20 cellular contexts compared by ENCODE assay signal in genomic region chr5:95866431-95867063, GRCh38. TPM values are rescaled to one million over a fixed set of nuclear protein-coding genes. Genes with fewer than 3 reads are reported as not detected.
DNase-seq lines count a peak whose midpoint lies in the region; ATAC-seq, FAIRE-seq and TF ChIP-seq lines count a peak whose summit lies in the region.
"Had no signal": no experiment of that assay in that cellular context is flagged by ENCODE, and none has a peak within 500 bp of the region (broad histone marks: within the 10 kb centered on the region; RNA-seq: fewer than 3 reads in every experiment).

No MANE protein-coding gene starts in this region.

- ATAC-seq in A549 (no peak), HG03139 (IDR thresholded peaks at IDR 0.05; ENCODE audit: unreplicated experiment) (no peak)
- ATAC-seq: heart right ventricle had no signal

- CTCF ChIA-PET in A549 (lab: Yijun Ruan, JAX) (interaction anchor here (0.7 to 1.0 kb wide), 2 partner anchors 9 to 748 kb away, joined by 3 read pairs; no protein-coding TSS in a partner anchor), Calu3 (lab: Charles Lee) (no interaction called here)

- 71% methylated on average over 1 of the region's 1 CpG for WGBS in A549 (ENCODE audit: missing lambda C conversion rate)
- WGBS in hepatocyte (ENCODE audit: low lambda C conversion rate, missing lambda C conversion rate): 96% methylated on average over 1 of the region's 1 CpG
- WGBS in transverse colon (ENCODE audit: low coverage in 1 of 2), 2 donors: 52% methylated on average over 1 of the region's 1 CpG; no CpG with 5 or more reads in 1 of the 2 donors

- H3K27me3 Mint-ChIP-seq in Calu3 (ENCODE audit: unreplicated experiment): no peaks in the 10 kb centered on the region

- no peak overlapping the region for H3K4me3 Mint-ChIP-seq in Calu3 (ENCODE audit: low read depth, unreplicated experiment)

- POLR2A ChIA-PET in A549 (lab: Yijun Ruan, JAX): no interaction called here

- TF ChIP-seq POLR2A in A549 (IDR thresholded peaks at IDR 0.05; ENCODE audit: low read length) (no peak), transverse colon (IDR thresholded peaks at IDR 0.05) (no peak)

- H3K9me2 ChIP-seq in hepatocyte (replicated peaks; ENCODE audit: insufficient read depth): no peaks in the 10 kb centered on the region

- H3K36me3 Mint-ChIP-seq in Calu3 (ENCODE audit: insufficient read depth, unreplicated experiment): peaks cover 13% of the 10 kb centered on the region

- DNase-seq in A549 (ENCODE audit: low read depth in 1 of 2, low spot score in 1 of 2) (no peak), Calu3 (no peak), ascending aorta (ENCODE audit: low spot score in 2 of 2) (no peak), hepatocyte (ENCODE audit: low spot score) (no peak), 8988T (no peak), cerebellum (ENCODE audit: low spot score) (no peak), transverse colon (no peak)
- DNase-seq: activated naive CD4-positive, alpha-beta T cell; central memory CD4-positive, alpha-beta T cell; DND-41; heart right ventricle; Kasumi-1; NCI-H1694; NCI-H446 treated with DMSO at 0.1 percent for 48 hours; occipital lobe; sigmoid colon; stimulated activated CD4-positive, alpha-beta T cell treated with anti-CD3 and anti-CD28 coated beads, Interleukin-4, amount 100 ng/mL, for 4 hours had no signal

- no peak overlapping the region for H3K4me2 ChIP-seq in A549
- H3K4me2 ChIP-seq in hepatocyte: no peak overlapping the region
- H3K4me2 ChIP-seq: BLaER1 had no signal

- H3K4me1 Mint-ChIP-seq in Calu3 (ENCODE audit: low read depth, unreplicated experiment): peaks cover 56% of the 10 kb centered on the region

- in situ Hi-C loops in transverse colon (cut with MboI; ENCODE audit: low pct_ligation_motif_present in 1 of 4, low pct_unique_long_range_greater_than_20kb in 1 of 4, low sequenced_read_pairs in 3 of 4): loop anchor here (10.0 to 25.0 kb wide), 5 partner anchors 96 to 738 kb away; partner anchors contain the start of gene ELL2 (in 2 of the 4)

- no peaks in the 10 kb centered on the region for H4K20me1 ChIP-seq in hepatocyte (ENCODE audit: insufficient read depth, poor library complexity, severe bottlenecking)
- H4K20me1 ChIP-seq: BLaER1 had no signal

- peak overlapping the region; percentile 56 for H3K27ac Mint-ChIP-seq in Calu3 (ENCODE audit: unreplicated experiment)

- BruUV-seq in Calu3 (replicated peaks; lab: Mats Ljungman, UMichigan): no TSS peak

- no peak for FAIRE-seq in A549 (lab: Jason Lieb, UNC)

- no peak overlapping the region for H3K4me3 ChIP-seq in A549
- no peak overlapping the region for H3K4me3 ChIP-seq in ascending aorta
- H3K4me3 ChIP-seq in hepatocyte: no peak overlapping the region
- H3K4me3 ChIP-seq in transverse colon: no peak overlapping the region
- H3K4me3 ChIP-seq: BLaER1, heart right ventricle, sigmoid colon, SJSA1 had no signal

- H3K9me3 ChIP-seq in A549: no peaks in the 10 kb centered on the region
- no peaks in the 10 kb centered on the region for H3K9me3 ChIP-seq in ascending aorta
- H3K9me3 ChIP-seq in hepatocyte (ENCODE audit: low read depth): no peaks in the 10 kb centered on the region
- H3K9me3 ChIP-seq in transverse colon: no peaks in the 10 kb centered on the region
- H3K9me3 ChIP-seq: heart right ventricle, sigmoid colon, SJSA1 had no signal

- intact Hi-C loops in Calu3 (cut with micrococcal nuclease; ENCODE audit: unreplicated experiment): no loop called here
- intact Hi-C loops in ascending aorta (cut with DNase I): no loop called here
- intact Hi-C loops in transverse colon (cut with DNase I; ENCODE audit: low total_unique reads): loop anchor here (10.0 kb wide), 1 partner anchor 728 kb away; no protein-coding TSS in a partner anchor

- H3K27me3 ChIP-seq in ascending aorta (no peaks in the 10 kb centered on the region), hepatocyte (no peaks in the 10 kb centered on the region), transverse colon (no peaks in the 10 kb centered on the region)
- H3K27me3 ChIP-seq: BLaER1, heart right ventricle, sigmoid colon, SJSA1 had no signal

- H3K79me2 ChIP-seq in hepatocyte: no peaks in the 10 kb centered on the region

- no peaks in the 10 kb centered on the region for H3K36me3 ChIP-seq in ascending aorta
- H3K36me3 ChIP-seq in hepatocyte (replicated peaks; ENCODE audit: insufficient read depth, low read depth): no peaks in the 10 kb centered on the region
- no peaks in the 10 kb centered on the region for H3K36me3 ChIP-seq in transverse colon
- H3K36me3 ChIP-seq: BLaER1, heart right ventricle, sigmoid colon, SJSA1 had no signal

- TF ChIP-seq EP300 in A549 (IDR thresholded peaks at IDR 0.05) (no peak), transverse colon (IDR thresholded peaks at IDR 0.05; ENCODE audit: low read depth) (no peak)

- H2AFZ ChIP-seq in hepatocyte: no peak overlapping the region

- H3K4me1 ChIP-seq in A549 (peaks cover 40% of the 10 kb centered on the region), ascending aorta (peaks cover 13 to 35% of the 10 kb centered on the region in 2 donors), hepatocyte (ENCODE audit: insufficient read depth) (peaks cover 44% of the 10 kb centered on the region), transverse colon (peaks cover 0 to 49% (median 21%) of the 10 kb centered on the region in 4 donors)

- no peak for TF ChIP-seq RAD21 in A549 (conservative IDR thresholded peaks at IDR 0.05 in 1 of 2, IDR thresholded peaks at IDR 0.05 in 1 of 2)

- H3K9me3 Mint-ChIP-seq in Calu3 (ENCODE audit: low read depth, unreplicated experiment): peaks cover 2% of the 10 kb centered on the region

- TF ChIP-seq CTCF in A549 (IDR thresholded peaks at IDR 0.05) (no peak), Calu3 (IDR thresholded peaks at IDR 0.05; ENCODE audit: unreplicated experiment) (no peak), ascending aorta (IDR thresholded peaks at IDR 0.05) (no peak), hepatocyte (IDR thresholded peaks at IDR 0.05; ENCODE audit: poor library complexity) (no peak), transverse colon (IDR thresholded peaks at IDR 0.05) (no peak)

- H3K27ac ChIP-seq in A549 (no peak overlapping the region), ascending aorta (peak overlapping the region; percentile 61 to 84), hepatocyte (peak overlapping the region; percentile 89), transverse colon (no peak overlapping the region)
- H3K27ac ChIP-seq: BLaER1, SJSA1 had no signal

TF ChIP-seq in A549, 52 proteins besides CTCF, POLR2A, EP300 and RAD21:
- TF ChIP-seq CEBPB (IDR thresholded peaks at IDR 0.05): no peak
- TF ChIP-seq FOSL2 (IDR thresholded peaks at IDR 0.05): no peak
- TF ChIP-seq FOSL2 (CRISPR knock-in tag; IDR thresholded peaks at IDR 0.05): peak; percentile 33; the same call in 1 of the 2 replicates

RNA-seq across cellular contexts. Expression of gene GLRX, which starts 44.0 kb away (rescaled TPM):
- polyA plus RNA-seq in A549 (2011; rRNA removed) (329 and 381 TPM in 2 replicates), A549 (2017; fragmentation: RNase III; extraction: RNeasy Plus Mini Kit Qiagen cat#74134 plus additional on column Dnase treatment) (96.4 to 113 TPM (median 106 TPM) in 3 replicates), hepatocyte (101 and 103 TPM in 2 replicates)
- 165 and 222 TPM in 2 replicates for polyA plus RNA-seq in A549 (2012; cell fraction: cytosol; rRNA removed)
- polyA plus RNA-seq in A549 (2012; cell fraction: nucleus; rRNA removed): 49.6 and 81.8 TPM in 2 replicates
- 97.8 and 196 TPM in 2 replicates for polyA minus RNA-seq in A549 (2011; rRNA and poly(A)+ RNA removed)
- total RNA-seq in Calu3 (2022) (27.9 and 33.7 TPM in 2 replicates), ascending aorta (18.5 TPM), hepatocyte (57.8 and 79.1 TPM in 2 replicates), cerebellum (8.9 TPM), transverse colon (100 to 1,000 TPM in 1 of 4 donors, 10 to 100 TPM in 3; 50.5 to 112 (median 64.4) TPM)

Comparison
In these comparisons a context has a peak if more than half of its experiments do, and no peak if none do; other contexts are left out.
1. H3K27ac ChIP-seq: peak in ascending aorta (2 of 2) and hepatocyte (single experiment); none in A549 (0 of 2) and transverse colon (0 of 4).